Comparison of ENCODE assay signal across 8 cellular contexts in genomic region chr3:52444860-52445793, GRCh38. TPM values are rescaled to one million over a fixed set of nuclear protein-coding genes. Genes with fewer than 3 reads are reported as not detected.
DNase-seq lines count a peak whose midpoint lies in the region; ATAC-seq lines count a peak whose summit lies in the region.

TSS of gene SEMA3G (minus strand) at chr3:52445103. CDS start at chr3:52445027, 76 bp downstream.

- H3K36me3 Mint-ChIP-seq in activated CD4-positive, alpha-beta memory T cell treated with anti-CD3 and anti-CD28 coated beads for 36 hours, result no peaks in the 10 kb centered on the region
- no peaks in the 10 kb centered on the region for H3K36me3 Mint-ChIP-seq in stimulated activated naive B cell treated with anti-CD40 and anti-IgM and Interleukin-4, amounts not matched to agents 10 μg/mL and 1 μg/mL and 100 μg/mL, for 72 hours

- peaks cover 10% of the 10 kb centered on the region for H3K4me1 Mint-ChIP-seq in activated CD4-positive, alpha-beta memory T cell treated with anti-CD3 and anti-CD28 coated beads for 36 hours (ENCODE audit: low read depth)
- peaks cover 8 to 23% of the 10 kb centered on the region in 2 donors for H3K4me1 Mint-ChIP-seq in stimulated activated naive B cell treated with anti-CD40 and anti-IgM and Interleukin-4, amounts not matched to agents 10 μg/mL and 1 μg/mL and 100 μg/mL, for 72 hours

- intact Hi-C loops in activated CD4-positive, alpha-beta memory T cell treated with anti-CD3 and anti-CD28 coated beads for 36 hours (cut with micrococcal nuclease), result loop anchor here (1.0 to 5.0 kb wide), 2 partner anchors 17 to 223 kb away; no protein-coding TSS in a partner anchor

- POLR2A ChIA-PET in activated CD4-positive, alpha-beta memory T cell treated with anti-CD3 and anti-CD28 coated beads for 36 hours (lab: Charles Lee), result interaction anchor here (2.6 kb wide), 1 partner anchor 33 kb away, joined by 8 read pairs; no protein-coding TSS in a partner anchor

- H3K9me3 Mint-ChIP-seq in activated CD4-positive, alpha-beta memory T cell treated with anti-CD3 and anti-CD28 coated beads for 36 hours, result no peaks in the 10 kb centered on the region
- H3K9me3 Mint-ChIP-seq in stimulated activated naive B cell treated with anti-CD40 and anti-IgM and Interleukin-4, amounts not matched to agents 10 μg/mL and 1 μg/mL and 100 μg/mL, for 72 hours, result no peaks in the 10 kb centered on the region

- H3K27ac Mint-ChIP-seq in activated CD4-positive, alpha-beta memory T cell treated with anti-CD3 and anti-CD28 coated beads for 36 hours, result no peak within 1 kb of the TSS
- peak within 1 kb of the TSS; percentile 65 for H3K27ac Mint-ChIP-seq in stimulated activated naive B cell treated with anti-CD40 and anti-IgM and Interleukin-4, amounts not matched to agents 10 μg/mL and 1 μg/mL and 100 μg/mL, for 72 hours

- peak; percentile 84 for DNase-seq in DMS 273 (lab: John Stamatoyannopoulos, UW; ENCODE audit: unreplicated experiment)
- DNase-seq in DMS 273 treated with DMSO at 0.1 percent for 48 hours (lab: John Stamatoyannopoulos, UW), result no peak
- DNase-seq in NCI-H748 treated with DMSO at 0.1 percent for 48 hours (lab: John Stamatoyannopoulos, UW), result peak; percentile 1
- DNase-seq in activated CD4-positive, alpha-beta memory T cell treated with anti-CD3 and anti-CD28 coated beads for 36 hours, result peak; percentile 87
- peak; percentile 54 for DNase-seq in effector CD8-positive, alpha-beta T cell (lab: John Stamatoyannopoulos, UW)
- DNase-seq in mucosa of gallbladder (ENCODE audit: low spot score), result peak; percentile 53
- DNase-seq in stimulated activated naive B cell treated with anti-CD40 and anti-IgM and Interleukin-4, amounts not matched to agents 10 μg/mL and 1 μg/mL and 100 μg/mL, for 72 hours, result peak; percentile 65

- ATAC-seq in HG02885 (IDR thresholded peaks at IDR 0.05; ENCODE audit: poor library complexity, unreplicated experiment), result peak; percentile 84
- ATAC-seq in stimulated activated naive B cell treated with anti-CD40 and anti-IgM and Interleukin-4, amounts not matched to agents 10 μg/mL and 1 μg/mL and 100 μg/mL, for 72 hours (replicated peaks), result peak; percentile 97 to 98

- H3K4me3 Mint-ChIP-seq in activated CD4-positive, alpha-beta memory T cell treated with anti-CD3 and anti-CD28 coated beads for 36 hours, result no peak within 1 kb of the TSS
- no peak within 1 kb of the TSS for H3K4me3 Mint-ChIP-seq in stimulated activated naive B cell treated with anti-CD40 and anti-IgM and Interleukin-4, amounts not matched to agents 10 μg/mL and 1 μg/mL and 100 μg/mL, for 72 hours

- H3K27me3 Mint-ChIP-seq in activated CD4-positive, alpha-beta memory T cell treated with anti-CD3 and anti-CD28 coated beads for 36 hours, result no peaks in the 10 kb centered on the region
- peaks cover 0 to 16% of the 10 kb centered on the region in 2 donors for H3K27me3 Mint-ChIP-seq in stimulated activated naive B cell treated with anti-CD40 and anti-IgM and Interleukin-4, amounts not matched to agents 10 μg/mL and 1 μg/mL and 100 μg/mL, for 72 hours

- CTCF ChIA-PET in activated CD4-positive, alpha-beta memory T cell treated with anti-CD3 and anti-CD28 coated beads for 36 hours (lab: Charles Lee), result interaction anchor here (1.1 to 10.1 kb wide), 9 partner anchors 7 to 444 kb away, joined by 3 to 172 read pairs (median 4); partner anchors contain the start of gene TNNC1

RNA-seq across cellular contexts. Expression of gene SEMA3G, which starts in this region (rescaled TPM):
- total RNA-seq in activated CD4-positive, alpha-beta memory T cell treated with anti-CD3 and anti-CD28 coated beads for 36 hours, result under 1 TPM; 0.10 to 0.14 TPM
- 11.6 TPM for total RNA-seq in mucosa of gallbladder

Comparison
In these comparisons a context has a peak if more than half of its experiments do, and no peak if none do; other contexts are left out.
1. RNA of gene SEMA3G (total RNA-seq): 11.6 TPM in mucosa of gallbladder (single experiment); 0.10 to 0.14 TPM in activated CD4-positive, alpha-beta memory T cell treated with anti-CD3 and anti-CD28 coated beads for 36 hours; every median in the first group is over 10 times any median in the second.
2. Peak in DNase-seq in activated CD4-positive, alpha-beta memory T cell treated with anti-CD3 and anti-CD28 coated beads for 36 hours; RNA of the gene not detected or under 1 TPM.